Comparison of ENCODE assay signal across 7 cellular contexts in genomic region chr18:58044370-58045264, GRCh38. TPM values are rescaled to one million over a fixed set of nuclear protein-coding genes. Genes with fewer than 3 reads are reported as not detected.
DNase-seq lines count a peak whose midpoint lies in the region; ATAC-seq and TF ChIP-seq lines count a peak whose summit lies in the region.

No MANE protein-coding gene starts in this region.

- H3K27ac ChIP-seq in MM.1S (ENCODE audit: low read length) = peak overlapping the region; percentile 28; the same call in 1 of the 2 replicates

- H3K9ac ChIP-seq in MM.1S (ENCODE audit: low read length) = peak overlapping the region; percentile 53; the same call in 1 of the 2 replicates

- peaks cover 21% of the 10 kb centered on the region for H3K4me1 Mint-ChIP-seq in activated CD4-positive, alpha-beta T cell treated with anti-CD3 and anti-CD28 coated beads, Interleukin-2, amount 10 ng/mL, durations not matched to agents 24 days and 14 days

- H3K27me3 ChIP-seq in MM.1S (replicated peaks; ENCODE audit: insufficient read depth, low read length) = no peaks in the 10 kb centered on the region

- H3K36me3 ChIP-seq in MM.1S (replicated peaks; ENCODE audit: insufficient read depth, low read length) = no peaks in the 10 kb centered on the region

- intact Hi-C loops in activated CD4-positive, alpha-beta T cell treated with anti-CD3 and anti-CD28 coated beads, Interleukin-2, amount 10 ng/mL, durations not matched to agents 24 days and 14 days (cut with micrococcal nuclease) = loop anchor here (2.0 to 5.0 kb wide), 2 partner anchors 204 to 278 kb away; no protein-coding TSS in a partner anchor

- 0 out of 2 replicates have a peak, but pooled peaks cover 6% of the 10 kb centered on the region for H3F3A ChIP-seq in MM.1S (ENCODE audit: insufficient read depth, low read length)

- DNase-seq in HEK293T (ENCODE audit: extremely low spot score) = peak; percentile 35
- DNase-seq in MM.1S = peak; percentile 40
- DNase-seq in activated CD4-positive, alpha-beta T cell treated with anti-CD3 and anti-CD28 coated beads, Interleukin-2, amount 10 ng/mL, durations not matched to agents 24 days and 14 days = peak; percentile 80
- peak; percentile 35 for DNase-seq in dermis blood vessel endothelial cell
- peak; percentile 6 to 29 for DNase-seq in lung microvascular endothelial cell (ENCODE audit: low read depth in 2 of 2)
- peak; percentile 13 to 25 for DNase-seq in stimulated activated CD8-positive, alpha-beta memory T cell treated with anti-CD3 and anti-CD28 coated beads, Interleukin-15, amount 100 ng/mL, for 48 hours (ENCODE audit: low read depth in 2 of 2)

- H3K9me3 Mint-ChIP-seq in activated CD4-positive, alpha-beta T cell treated with anti-CD3 and anti-CD28 coated beads, Interleukin-2, amount 10 ng/mL, durations not matched to agents 24 days and 14 days = no peaks in the 10 kb centered on the region

- peak overlapping the region; percentile 95 for H2AFZ ChIP-seq in MM.1S (ENCODE audit: low read length)

- H3K27ac Mint-ChIP-seq in activated CD4-positive, alpha-beta T cell treated with anti-CD3 and anti-CD28 coated beads, Interleukin-2, amount 10 ng/mL, durations not matched to agents 24 days and 14 days = peak overlapping the region; percentile 60

- H3K36me3 Mint-ChIP-seq in activated CD4-positive, alpha-beta T cell treated with anti-CD3 and anti-CD28 coated beads, Interleukin-2, amount 10 ng/mL, durations not matched to agents 24 days and 14 days (ENCODE audit: low read depth) = no peaks in the 10 kb centered on the region

- CTCF ChIA-PET in HEK293T (lab: Yijun Ruan, JAX) = interaction anchor here (1.0 kb wide), 1 partner anchor 77 kb away, joined by 4 read pairs; no protein-coding TSS in a partner anchor

- TF ChIP-seq CTCF in MM.1S (IDR thresholded peaks at IDR 0.05; ENCODE audit: low read length) = no peak

- H3K4me3 Mint-ChIP-seq in activated CD4-positive, alpha-beta T cell treated with anti-CD3 and anti-CD28 coated beads, Interleukin-2, amount 10 ng/mL, durations not matched to agents 24 days and 14 days = peak overlapping the region; percentile 90

- POLR2A ChIA-PET in HEK293T (lab: Yijun Ruan, JAX) = interaction anchor here (1.4 kb wide), 1 partner anchor 10 kb away, joined by 3 read pairs; no protein-coding TSS in a partner anchor

- H3K4me1 ChIP-seq in MM.1S (ENCODE audit: low read length) = peaks cover 13% of the 10 kb centered on the region

- no peaks in the 10 kb centered on the region for H3K9me2 ChIP-seq in MM.1S (replicated peaks; ENCODE audit: insufficient read depth, low read length)

- H3K4me2 ChIP-seq in MM.1S (ENCODE audit: low read depth, low read length) = peak overlapping the region; percentile 67

- H3K9me3 ChIP-seq in MM.1S (replicated peaks; ENCODE audit: insufficient read depth, low read length) = no peaks in the 10 kb centered on the region

- peaks cover 28% of the 10 kb centered on the region for H3K79me2 ChIP-seq in MM.1S (ENCODE audit: low read length)

- peaks cover 56% of the 10 kb centered on the region for H3K27me3 Mint-ChIP-seq in activated CD4-positive, alpha-beta T cell treated with anti-CD3 and anti-CD28 coated beads, Interleukin-2, amount 10 ng/mL, durations not matched to agents 24 days and 14 days

- peak overlapping the region; percentile 97 for H3K4me3 ChIP-seq in MM.1S (ENCODE audit: low read length)

- peak; percentile 48 for ATAC-seq in GM18498 (IDR thresholded peaks at IDR 0.05; ENCODE audit: unreplicated experiment)

- no peaks in the 10 kb centered on the region for H4K20me1 ChIP-seq in MM.1S (ENCODE audit: insufficient read depth, low read length)

TF ChIP-seq in HEK293T, 16 proteins besides CTCF, POLR2A, EP300 and RAD21:
- TF ChIP-seq ARNT (IDR thresholded peaks at IDR 0.05) (no peak), ZNF384 (IDR thresholded peaks at IDR 0.05) (no peak), LEF1 (IDR thresholded peaks at IDR 0.05; ENCODE audit: borderline replicate concordance) (no peak), NFRKB (IDR thresholded peaks at IDR 0.05) (no peak), FOXK2 (IDR thresholded peaks at IDR 0.05) (no peak), PKNOX1 (IDR thresholded peaks at IDR 0.05) (no peak), CTBP1 (IDR thresholded peaks at IDR 0.05; ENCODE audit: borderline replicate concordance) (no peak), SP1 (IDR thresholded peaks at IDR 0.05) (no peak)

RNA-seq across cellular contexts. Expression of gene NEDD4L, which starts 0.6 kb away (rescaled TPM):
- 3.5 and 4.2 TPM in 2 replicates for total RNA-seq in activated CD4-positive, alpha-beta T cell treated with anti-CD3 and anti-CD28 coated beads, Interleukin-2, amount 10 ng/mL, durations not matched to agents 24 days and 14 days
- total RNA-seq in dermis blood vessel endothelial cell (15.1 and 26.4 TPM in 2 replicates), lung microvascular endothelial cell (9.7 and 10.5 TPM in 2 replicates)

Comparison
In these comparisons a context has a peak if more than half of its experiments do, and no peak if none do; other contexts are left out.
1. Peak in every context shown above with its lines: DNase-seq, ATAC-seq, H3K4me3 ChIP-seq and H3K27ac ChIP-seq.
2. DNase-seq: peak in every context shown above with its lines; median percentile 80 in activated CD4-positive, alpha-beta T cell treated with anti-CD3 and anti-CD28 coated beads, Interleukin-2, amount 10 ng/mL, durations not matched to agents 24 days and 14 days; 40 in MM.1S; 35 in HEK293T; 35 in dermis blood vessel endothelial cell; 19 in stimulated activated CD8-positive, alpha-beta memory T cell treated with anti-CD3 and anti-CD28 coated beads, Interleukin-15, amount 100 ng/mL, for 48 hours; 18 in lung microvascular endothelial cell.